ENCODE assay signal across 2 cellular contexts in the genomic region with DNA sequence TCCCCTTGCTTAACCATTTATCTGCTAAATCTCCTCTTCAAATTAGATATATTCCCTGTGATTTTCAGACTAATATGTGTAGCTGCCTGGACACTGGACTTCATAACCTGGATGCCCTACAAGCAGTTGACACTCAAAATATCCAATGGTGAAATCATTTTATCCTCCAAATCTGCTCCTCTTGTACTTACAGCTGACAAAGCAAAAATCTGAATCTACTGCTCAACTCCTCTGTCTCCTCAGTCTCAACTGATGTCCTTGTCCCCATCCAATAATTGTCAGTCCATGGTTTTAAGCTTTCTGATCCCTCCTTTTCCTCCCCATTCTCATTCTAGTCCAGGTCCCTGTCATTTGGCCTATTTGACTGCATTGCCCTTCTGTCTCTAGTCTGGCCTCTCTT.
TF ChIP-seq lines count a peak whose summit lies in the region.

No MANE protein-coding gene starts in this region.

TF ChIP-seq in HEK293, 187 proteins besides CTCF, POLR2A, EP300 and RAD21 (continued from another document):
- TF ChIP-seq, protein P1, sequence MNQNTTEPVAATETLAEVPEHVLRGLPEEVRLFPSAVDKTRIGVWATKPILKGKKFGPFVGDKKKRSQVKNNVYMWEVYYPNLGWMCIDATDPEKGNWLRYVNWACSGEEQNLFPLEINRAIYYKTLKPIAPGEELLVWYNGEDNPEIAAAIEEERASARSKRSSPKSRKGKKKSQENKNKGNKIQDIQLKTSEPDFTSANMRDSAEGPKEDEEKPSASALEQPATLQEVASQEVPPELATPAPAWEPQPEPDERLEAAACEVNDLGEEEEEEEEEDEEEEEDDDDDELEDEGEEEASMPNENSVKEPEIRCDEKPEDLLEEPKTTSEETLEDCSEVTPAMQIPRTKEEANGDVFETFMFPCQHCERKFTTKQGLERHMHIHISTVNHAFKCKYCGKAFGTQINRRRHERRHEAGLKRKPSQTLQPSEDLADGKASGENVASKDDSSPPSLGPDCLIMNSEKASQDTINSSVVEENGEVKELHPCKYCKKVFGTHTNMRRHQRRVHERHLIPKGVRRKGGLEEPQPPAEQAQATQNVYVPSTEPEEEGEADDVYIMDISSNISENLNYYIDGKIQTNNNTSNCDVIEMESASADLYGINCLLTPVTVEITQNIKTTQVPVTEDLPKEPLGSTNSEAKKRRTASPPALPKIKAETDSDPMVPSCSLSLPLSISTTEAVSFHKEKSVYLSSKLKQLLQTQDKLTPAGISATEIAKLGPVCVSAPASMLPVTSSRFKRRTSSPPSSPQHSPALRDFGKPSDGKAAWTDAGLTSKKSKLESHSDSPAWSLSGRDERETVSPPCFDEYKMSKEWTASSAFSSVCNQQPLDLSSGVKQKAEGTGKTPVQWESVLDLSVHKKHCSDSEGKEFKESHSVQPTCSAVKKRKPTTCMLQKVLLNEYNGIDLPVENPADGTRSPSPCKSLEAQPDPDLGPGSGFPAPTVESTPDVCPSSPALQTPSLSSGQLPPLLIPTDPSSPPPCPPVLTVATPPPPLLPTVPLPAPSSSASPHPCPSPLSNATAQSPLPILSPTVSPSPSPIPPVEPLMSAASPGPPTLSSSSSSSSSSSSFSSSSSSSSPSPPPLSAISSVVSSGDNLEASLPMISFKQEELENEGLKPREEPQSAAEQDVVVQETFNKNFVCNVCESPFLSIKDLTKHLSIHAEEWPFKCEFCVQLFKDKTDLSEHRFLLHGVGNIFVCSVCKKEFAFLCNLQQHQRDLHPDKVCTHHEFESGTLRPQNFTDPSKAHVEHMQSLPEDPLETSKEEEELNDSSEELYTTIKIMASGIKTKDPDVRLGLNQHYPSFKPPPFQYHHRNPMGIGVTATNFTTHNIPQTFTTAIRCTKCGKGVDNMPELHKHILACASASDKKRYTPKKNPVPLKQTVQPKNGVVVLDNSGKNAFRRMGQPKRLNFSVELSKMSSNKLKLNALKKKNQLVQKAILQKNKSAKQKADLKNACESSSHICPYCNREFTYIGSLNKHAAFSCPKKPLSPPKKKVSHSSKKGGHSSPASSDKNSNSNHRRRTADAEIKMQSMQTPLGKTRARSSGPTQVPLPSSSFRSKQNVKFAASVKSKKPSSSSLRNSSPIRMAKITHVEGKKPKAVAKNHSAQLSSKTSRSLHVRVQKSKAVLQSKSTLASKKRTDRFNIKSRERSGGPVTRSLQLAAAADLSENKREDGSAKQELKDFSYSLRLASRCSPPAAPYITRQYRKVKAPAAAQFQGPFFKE (tag by site-specific recombination; IDR thresholded peaks at IDR 0.05; ENCODE audit: borderline replicate concordance): no peak

TF ChIP-seq in K562, 482 proteins besides CTCF, POLR2A, EP300 and RAD21 (continued from another document):
- TF ChIP-seq, protein P2, sequence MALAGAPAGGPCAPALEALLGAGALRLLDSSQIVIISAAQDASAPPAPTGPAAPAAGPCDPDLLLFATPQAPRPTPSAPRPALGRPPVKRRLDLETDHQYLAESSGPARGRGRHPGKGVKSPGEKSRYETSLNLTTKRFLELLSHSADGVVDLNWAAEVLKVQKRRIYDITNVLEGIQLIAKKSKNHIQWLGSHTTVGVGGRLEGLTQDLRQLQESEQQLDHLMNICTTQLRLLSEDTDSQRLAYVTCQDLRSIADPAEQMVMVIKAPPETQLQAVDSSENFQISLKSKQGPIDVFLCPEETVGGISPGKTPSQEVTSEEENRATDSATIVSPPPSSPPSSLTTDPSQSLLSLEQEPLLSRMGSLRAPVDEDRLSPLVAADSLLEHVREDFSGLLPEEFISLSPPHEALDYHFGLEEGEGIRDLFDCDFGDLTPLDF (CRISPR knock-in tag; IDR thresholded peaks at IDR 0.05): no peak
- no peak for TF ChIP-seq LCOR (CRISPR knock-in tag; IDR thresholded peaks at IDR 0.05)
- no peak for TF ChIP-seq GTF2A2 (tag; IDR thresholded peaks at IDR 0.05)
- peak; percentile 75 for TF ChIP-seq MAFG (tag; conservative IDR thresholded peaks at IDR 0.05)
- TF ChIP-seq, protein P3, sequence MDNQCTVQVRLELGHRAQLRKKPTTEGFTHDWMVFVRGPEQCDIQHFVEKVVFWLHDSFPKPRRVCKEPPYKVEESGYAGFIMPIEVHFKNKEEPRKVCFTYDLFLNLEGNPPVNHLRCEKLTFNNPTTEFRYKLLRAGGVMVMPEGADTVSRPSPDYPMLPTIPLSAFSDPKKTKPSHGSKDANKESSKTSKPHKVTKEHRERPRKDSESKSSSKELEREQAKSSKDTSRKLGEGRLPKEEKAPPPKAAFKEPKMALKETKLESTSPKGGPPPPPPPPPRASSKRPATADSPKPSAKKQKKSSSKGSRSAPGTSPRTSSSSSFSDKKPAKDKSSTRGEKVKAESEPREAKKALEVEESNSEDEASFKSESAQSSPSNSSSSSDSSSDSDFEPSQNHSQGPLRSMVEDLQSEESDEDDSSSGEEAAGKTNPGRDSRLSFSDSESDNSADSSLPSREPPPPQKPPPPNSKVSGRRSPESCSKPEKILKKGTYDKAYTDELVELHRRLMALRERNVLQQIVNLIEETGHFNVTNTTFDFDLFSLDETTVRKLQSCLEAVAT (IDR thresholded peaks at IDR 0.05): no peak
- TF ChIP-seq MYC (IDR thresholded peaks at IDR 0.05; ENCODE audit: low read depth, low read length): no peak
- no peak for TF ChIP-seq MYC (CRISPR knock-in tag; IDR thresholded peaks at IDR 0.05; ENCODE audit: borderline replicate concordance, low read depth)
- no peak for TF ChIP-seq NFYB (IDR thresholded peaks at IDR 0.05; ENCODE audit: extremely low read depth, insufficient read length)
- TF ChIP-seq ZNF316 (IDR thresholded peaks at IDR 0.05): peak; percentile 89
- peak; percentile 76; the same call in 1 of the 2 replicates for TF ChIP-seq C11orf30 (IDR thresholded peaks at IDR 0.05; ENCODE audit: low read depth)
- TF ChIP-seq TAF7 (tag; IDR thresholded peaks at IDR 0.05): no peak
- TF ChIP-seq CBX2 (IDR thresholded peaks at IDR 0.05; ENCODE audit: insufficient read depth, low read length, poor library complexity, severe bottlenecking): no peak
- TF ChIP-seq ESRRB (CRISPR knock-in tag; IDR thresholded peaks at IDR 0.05; ENCODE audit: borderline replicate concordance): no peak
- TF ChIP-seq ZZZ3 (IDR thresholded peaks at IDR 0.05): no peak
- TF ChIP-seq NCOA2 (IDR thresholded peaks at IDR 0.05; ENCODE audit: partially characterized antibody in 2 of 2): no peak
- no peak for TF ChIP-seq THRAP3 (IDR thresholded peaks at IDR 0.05; ENCODE audit: borderline replicate concordance)
TF ChIP-seq in K562: peak in this region for 4.
